In genomic region chr2:217919204-217919603, GRCh38 we compare ENCODE assay signal across 13 cellular contexts.
DNase-seq lines count a peak whose midpoint lies in the region; ATAC-seq and TF ChIP-seq lines count a peak whose summit lies in the region.
"Had no signal": no experiment of that assay in that cellular context is flagged by ENCODE, and none has a peak within 500 bp of the region (broad histone marks: within the 10 kb centered on the region; RNA-seq: fewer than 3 reads in every experiment).

No MANE protein-coding gene starts in this region.

- DNase-seq in H7 = peak; percentile 63
- no peak for DNase-seq in stomach
- DNase-seq in SKM-1 (lab: John Stamatoyannopoulos, UW; ENCODE audit: unreplicated experiment) = no peak
- DNase-seq in NK-92 (lab: John Stamatoyannopoulos, UW; ENCODE audit: unreplicated experiment) = no peak
- DNase-seq: AML-193, NCI-H2171 treated with DMSO at 0.1 percent for 48 hours, OCI-M1, T1000 had no signal

- no peak for TF ChIP-seq EP300 in stomach (IDR thresholded peaks at IDR 0.05)

- TF ChIP-seq CTCF in liver (IDR thresholded peaks at IDR 0.05; ENCODE audit: low read depth, low read length, missing input control) = no peak
- no peak for TF ChIP-seq CTCF in stomach (IDR thresholded peaks at IDR 0.05)

- H3K4me3 ChIP-seq in H7 (ENCODE audit: insufficient read depth, low read depth, low read length) (no peak overlapping the region), liver (ENCODE audit: low read depth in 1 of 3, low read length in 3 of 3) (no peak overlapping the region), stomach (no peak overlapping the region)

- H3K9me3 ChIP-seq in liver (ENCODE audit: control insufficient read depth in 4 of 4, low read length in 3 of 4) (no peaks in the 10 kb centered on the region), stomach (no peaks in the 10 kb centered on the region)

- TF ChIP-seq POLR2A in stomach (IDR thresholded peaks at IDR 0.05) = no peak

- H3K9ac ChIP-seq in liver (ENCODE audit: low read depth in 1 of 2, low read length in 2 of 2) = peak overlapping the region in 1 of 2 donors; percentile 50

- H3K27ac ChIP-seq in cingulate gyrus (ENCODE audit: low read depth, low read length) (peak overlapping the region; percentile 11), liver (ENCODE audit: low read depth in 1 of 2, low read length in 2 of 2) (peak overlapping the region; percentile 68 to 99), stomach (peak overlapping the region; percentile 5 to 92 (median 92))

- no peak for TF ChIP-seq RAD21 in liver (IDR thresholded peaks at IDR 0.05)

- H3K4me1 ChIP-seq in liver (ENCODE audit: control insufficient read depth in 4 of 4, insufficient read depth in 4 of 4, low read length in 3 of 4) (peaks cover 45 to 98% (median 92%) of the 10 kb centered on the region in 4 donors), stomach (peaks cover 57 to 98% (median 85%) of the 10 kb centered on the region in 4 donors)

- H3K27me3 ChIP-seq in H7 (ENCODE audit: control insufficient read depth, insufficient read depth, low read length) (peaks cover 2% of the 10 kb centered on the region; the same call in 1 of the 2 replicates), liver (ENCODE audit: control insufficient read depth in 4 of 4, insufficient read depth in 4 of 4, low read length in 3 of 4) (no peaks in the 10 kb centered on the region), stomach (no peaks in the 10 kb centered on the region)

- intact Hi-C loops in stomach (cut with DNase I; ENCODE audit: low total_unique reads) = no loop called here

- ATAC-seq in HG03469 (IDR thresholded peaks at IDR 0.05; ENCODE audit: unreplicated experiment) (no peak), GM18867 (IDR thresholded peaks at IDR 0.05; ENCODE audit: unreplicated experiment) (no peak)
- ATAC-seq: activated naive CD4-positive, alpha-beta T cell treated with anti-CD3 and anti-CD28 coated beads, Interleukin-2, amount 50 U/mL, for 72 hours had no signal

- 79% methylated on average over 8 of the region's 8 CpGs for WGBS in liver
- 53 to 74% (median 56%) methylated on average over 4 to 8 of the region's 8 CpGs for WGBS in stomach, 5 donors

- no peaks in the 10 kb centered on the region for H3K36me3 ChIP-seq in H7 (replicated peaks; ENCODE audit: control insufficient read depth, insufficient read depth, low read length)
- peaks cover 0 to 3% (median 0%) of the 10 kb centered on the region in 4 donors for H3K36me3 ChIP-seq in liver (ENCODE audit: control insufficient read depth in 4 of 4, insufficient read depth in 3 of 4, low read depth in 1 of 4, low read length in 3 of 4)
- H3K36me3 ChIP-seq in stomach = peaks cover 0 to 24% (median 8%) of the 10 kb centered on the region in 4 donors

TF ChIP-seq in liver, 16 proteins besides CTCF, POLR2A, EP300 and RAD21:
- TF ChIP-seq YY1 (IDR thresholded peaks at IDR 0.05) (no peak), HNF4A (conservative IDR thresholded peaks at IDR 0.05) (no peak), MAX (IDR thresholded peaks at IDR 0.05) (no peak), JUND (IDR thresholded peaks at IDR 0.05) (no peak), RXRA (IDR thresholded peaks at IDR 0.05) (no peak), GABPA (IDR thresholded peaks at IDR 0.05 in 1 of 2, conservative IDR thresholded peaks at IDR 0.05 in 1 of 2) (no peak), HNF4G (IDR thresholded peaks at IDR 0.05) (no peak), SP1 (IDR thresholded peaks at IDR 0.05) (no peak), NR2F2 (IDR thresholded peaks at IDR 0.05) (no peak), FOXA1 (IDR thresholded peaks at IDR 0.05) (no peak), EGR1 (IDR thresholded peaks at IDR 0.05; ENCODE audit: low read depth in 2 of 2) (no peak), TAF1 (conservative IDR thresholded peaks at IDR 0.05) (no peak), FOXA2 (IDR thresholded peaks at IDR 0.05) (no peak)
- TF ChIP-seq, protein P1, sequence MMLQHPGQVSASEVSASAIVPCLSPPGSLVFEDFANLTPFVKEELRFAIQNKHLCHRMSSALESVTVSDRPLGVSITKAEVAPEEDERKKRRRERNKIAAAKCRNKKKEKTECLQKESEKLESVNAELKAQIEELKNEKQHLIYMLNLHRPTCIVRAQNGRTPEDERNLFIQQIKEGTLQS (IDR thresholded peaks at IDR 0.05) = no peak
- TF ChIP-seq, protein P2, sequence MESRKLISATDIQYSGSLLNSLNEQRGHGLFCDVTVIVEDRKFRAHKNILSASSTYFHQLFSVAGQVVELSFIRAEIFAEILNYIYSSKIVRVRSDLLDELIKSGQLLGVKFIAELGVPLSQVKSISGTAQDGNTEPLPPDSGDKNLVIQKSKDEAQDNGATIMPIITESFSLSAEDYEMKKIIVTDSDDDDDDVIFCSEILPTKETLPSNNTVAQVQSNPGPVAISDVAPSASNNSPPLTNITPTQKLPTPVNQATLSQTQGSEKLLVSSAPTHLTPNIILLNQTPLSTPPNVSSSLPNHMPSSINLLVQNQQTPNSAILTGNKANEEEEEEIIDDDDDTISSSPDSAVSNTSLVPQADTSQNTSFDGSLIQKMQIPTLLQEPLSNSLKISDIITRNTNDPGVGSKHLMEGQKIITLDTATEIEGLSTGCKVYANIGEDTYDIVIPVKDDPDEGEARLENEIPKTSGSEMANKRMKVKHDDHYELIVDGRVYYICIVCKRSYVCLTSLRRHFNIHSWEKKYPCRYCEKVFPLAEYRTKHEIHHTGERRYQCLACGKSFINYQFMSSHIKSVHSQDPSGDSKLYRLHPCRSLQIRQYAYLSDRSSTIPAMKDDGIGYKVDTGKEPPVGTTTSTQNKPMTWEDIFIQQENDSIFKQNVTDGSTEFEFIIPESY (IDR thresholded peaks at IDR 0.05) = no peak
- TF ChIP-seq, protein P3, sequence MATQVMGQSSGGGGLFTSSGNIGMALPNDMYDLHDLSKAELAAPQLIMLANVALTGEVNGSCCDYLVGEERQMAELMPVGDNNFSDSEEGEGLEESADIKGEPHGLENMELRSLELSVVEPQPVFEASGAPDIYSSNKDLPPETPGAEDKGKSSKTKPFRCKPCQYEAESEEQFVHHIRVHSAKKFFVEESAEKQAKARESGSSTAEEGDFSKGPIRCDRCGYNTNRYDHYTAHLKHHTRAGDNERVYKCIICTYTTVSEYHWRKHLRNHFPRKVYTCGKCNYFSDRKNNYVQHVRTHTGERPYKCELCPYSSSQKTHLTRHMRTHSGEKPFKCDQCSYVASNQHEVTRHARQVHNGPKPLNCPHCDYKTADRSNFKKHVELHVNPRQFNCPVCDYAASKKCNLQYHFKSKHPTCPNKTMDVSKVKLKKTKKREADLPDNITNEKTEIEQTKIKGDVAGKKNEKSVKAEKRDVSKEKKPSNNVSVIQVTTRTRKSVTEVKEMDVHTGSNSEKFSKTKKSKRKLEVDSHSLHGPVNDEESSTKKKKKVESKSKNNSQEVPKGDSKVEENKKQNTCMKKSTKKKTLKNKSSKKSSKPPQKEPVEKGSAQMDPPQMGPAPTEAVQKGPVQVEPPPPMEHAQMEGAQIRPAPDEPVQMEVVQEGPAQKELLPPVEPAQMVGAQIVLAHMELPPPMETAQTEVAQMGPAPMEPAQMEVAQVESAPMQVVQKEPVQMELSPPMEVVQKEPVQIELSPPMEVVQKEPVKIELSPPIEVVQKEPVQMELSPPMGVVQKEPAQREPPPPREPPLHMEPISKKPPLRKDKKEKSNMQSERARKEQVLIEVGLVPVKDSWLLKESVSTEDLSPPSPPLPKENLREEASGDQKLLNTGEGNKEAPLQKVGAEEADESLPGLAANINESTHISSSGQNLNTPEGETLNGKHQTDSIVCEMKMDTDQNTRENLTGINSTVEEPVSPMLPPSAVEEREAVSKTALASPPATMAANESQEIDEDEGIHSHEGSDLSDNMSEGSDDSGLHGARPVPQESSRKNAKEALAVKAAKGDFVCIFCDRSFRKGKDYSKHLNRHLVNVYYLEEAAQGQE (IDR thresholded peaks at IDR 0.05) = no peak

Comparison
In these comparisons a context has a peak if more than half of its experiments do, and no peak if none do; other contexts are left out.
1. H3K27ac ChIP-seq: peak in every context shown above with its lines; median percentile 92 in stomach; 84 in liver; 11 in cingulate gyrus.